ENCODE assay signal across 1 cellular context in genomic region chr3:124620600-124621063, GRCh38.
TF ChIP-seq lines count a peak whose summit lies in the region.

No MANE protein-coding gene starts in this region.

TF ChIP-seq in K562, 482 proteins besides CTCF, POLR2A, EP300 and RAD21 (continued from another document and continues in another):
- TF ChIP-seq MGA (IDR thresholded peaks at IDR 0.05) (no peak), DIDO1 (tag; IDR thresholded peaks at IDR 0.05; ENCODE audit: low read depth) (no peak), ZFX (CRISPR knock-in tag; IDR thresholded peaks at IDR 0.05) (peak; percentile 52; the same call in 1 of the 2 replicates), CLOCK (CRISPR knock-in tag; IDR thresholded peaks at IDR 0.05; ENCODE audit: borderline replicate concordance) (no peak), NCOA6 (IDR thresholded peaks at IDR 0.05) (no peak), SMARCA5 (IDR thresholded peaks at IDR 0.05) (no peak), USF2 (CRISPR knock-in tag; IDR thresholded peaks at IDR 0.05) (no peak), BRD4 (IDR thresholded peaks at IDR 0.05) (no peak; the same call in 1 of the 2 replicates), SNAPC5 (CRISPR knock-in tag; IDR thresholded peaks at IDR 0.05) (no peak), HNRNPL (IDR thresholded peaks at IDR 0.05; ENCODE audit: low read depth, low read length) (no peak), CUX1 (CRISPR knock-in tag; IDR thresholded peaks at IDR 0.05) (no peak), POLR2H (tag; IDR thresholded peaks at IDR 0.05; ENCODE audit: low read depth) (peak; percentile 52; the same call in 1 of the 2 replicates), PKNOX1 (IDR thresholded peaks at IDR 0.05) (peak; percentile 53), PHB2 (IDR thresholded peaks at IDR 0.05; ENCODE audit: low read depth) (no peak), LARP7 (IDR thresholded peaks at IDR 0.05) (no peak), CBX5 (IDR thresholded peaks at IDR 0.05; ENCODE audit: borderline replicate concordance, low read depth) (0 out of 2 replicates have a peak, but pooled peaks have one; percentile 32), CCNT2 (IDR thresholded peaks at IDR 0.05; ENCODE audit: borderline replicate concordance, extremely low read depth, insufficient read length, low read depth, low read length) (no peak), ZNF3 (CRISPR knock-in tag; IDR thresholded peaks at IDR 0.05) (no peak), ZNF277 (CRISPR knock-in tag; IDR thresholded peaks at IDR 0.05; ENCODE audit: borderline replicate concordance) (no peak), TCF7 (IDR thresholded peaks at IDR 0.05; ENCODE audit: borderline replicate concordance) (no peak), SFPQ (IDR thresholded peaks at IDR 0.05; ENCODE audit: low read depth, low read length) (no peak), KDM2B (CRISPR knock-in tag; IDR thresholded peaks at IDR 0.05) (no peak), OTX1 (CRISPR knock-in tag; IDR thresholded peaks at IDR 0.05) (no peak), ASH1L (IDR thresholded peaks at IDR 0.05; ENCODE audit: borderline replicate concordance, low read depth, partially characterized antibody) (no peak), ZBTB43 (CRISPR knock-in tag; IDR thresholded peaks at IDR 0.05) (no peak), BRF1 (IDR thresholded peaks at IDR 0.05; ENCODE audit: borderline replicate concordance, extremely low read depth, insufficient read length) (no peak)
